ENCODE assay signal across 38 cellular contexts in genomic region chrX:85018471-85018870, GRCh38.
"Had no signal": no experiment of that assay in that cellular context is flagged by ENCODE, and none has a peak within 500 bp of the region (broad histone marks: within the 10 kb centered on the region; RNA-seq: fewer than 3 reads in every experiment).

No MANE protein-coding gene starts in this region.

- H3K36me3 ChIP-seq: adrenal gland, cardiac muscle cell had no signal

- H3K9me3 Mint-ChIP-seq: activated CD4-positive, alpha-beta T cell treated with anti-CD3 and anti-CD28 coated beads, Interleukin-2, amount 10 ng/mL, durations not matched to agents 24 days and 14 days; activated naive CD8-positive, alpha-beta T cell treated with anti-CD3 and anti-CD28 coated beads for 36 hours; activated T-helper 17 cell treated with anti-CD3 and anti-CD28 coated beads, Interleukin-2, amount 50 U/mL, for 72 hours; central memory CD8-positive, alpha-beta T cell had no signal

- DNase-seq: activated B cell treated with CpG ODN at 0.5 μM for 24 hours; activated CD4-positive, alpha-beta memory T cell treated with anti-CD3 and anti-CD28 coated beads for 36 hours; activated CD4-positive, alpha-beta T cell treated with anti-CD3 and anti-CD28 coated beads for 4 hours; activated CD4-positive, alpha-beta T cell treated with anti-CD3 and anti-CD28 coated beads, Interleukin-2, amount 10 ng/mL, durations not matched to agents 24 days and 14 days; activated CD4-positive, alpha-beta T cell treated with anti-CD3 and anti-CD28 coated beads, Interleukin-2, amount 50 U/mL, for 1 hour; activated CD4-positive, alpha-beta T cell treated with anti-CD3 and anti-CD28 coated beads, Interleukin-2, amount 50 U/mL, for 4 hours; activated CD4-positive, CD25-positive, alpha-beta regulatory T cell treated with anti-CD3 and anti-CD28 coated beads, Interleukin-2, amount 50 U/mL, for 72 hours; activated CD8-positive, alpha-beta memory T cell treated with anti-CD3 and anti-CD28 coated beads, Interleukin-2, amount 50 U/mL, for 4 hours; activated CD8-positive, alpha-beta T cell treated with anti-CD3 and anti-CD28 coated beads for 36 hours; activated effector memory CD4-positive, alpha-beta T cell treated with anti-CD3 and anti-CD28 coated beads, Interleukin-2, amount 50 U/mL, for 16 hours; activated gamma-delta T cell treated with Interleukin-2 at 50 U/mL for 16 hours; activated naive CD4-positive, alpha-beta T cell; activated naive CD4-positive, alpha-beta T cell treated with anti-CD3 and anti-CD28 coated beads for 36 hours; activated naive CD4-positive, alpha-beta T cell treated with anti-CD3 and anti-CD28 coated beads, Interleukin-2, amount 50 U/mL, for 16 hours; activated naive CD8-positive, alpha-beta T cell treated with anti-CD3 and anti-CD28 coated beads for 36 hours; activated T-cell treated with anti-CD3 and anti-CD28 coated beads for 4 hours; activated T-cell treated with anti-CD3 and anti-CD28 coated beads, Interleukin-2, amount 50 U/mL, for 1 hour; activated T-cell treated with anti-CD3 and anti-CD28 coated beads, Interleukin-2, amount 50 U/mL, for 4 hours; activated T-cell treated with anti-CD3 and anti-CD28 coated beads, Interleukin-2, amount 50 U/mL, for 72 hours; adrenal gland; amniotic stem cell; aorta; caudate nucleus; cerebellar nuclear complex; T-helper 1 cell; T-helper 2 cell; T-helper 9 cell had no signal

- H3K4me3 ChIP-seq: adrenal gland, cardiac muscle cell had no signal

- H3K27me3 Mint-ChIP-seq: activated B cell treated with CpG ODN at 0.5 μM for 24 hours; activated CD4-positive, alpha-beta memory T cell treated with anti-CD3 and anti-CD28 coated beads for 36 hours; activated CD4-positive, alpha-beta T cell treated with anti-CD3 and anti-CD28 coated beads, Interleukin-2, amount 10 ng/mL, durations not matched to agents 24 days and 14 days; activated CD8-positive, alpha-beta T cell treated with anti-CD3 and anti-CD28 coated beads for 36 hours; activated naive CD8-positive, alpha-beta T cell treated with anti-CD3 and anti-CD28 coated beads for 36 hours; activated T-helper 17 cell treated with anti-CD3 and anti-CD28 coated beads, Interleukin-2, amount 50 U/mL, for 72 hours; brain; central memory CD8-positive, alpha-beta T cell had no signal

- H3K4me3 Mint-ChIP-seq: activated B cell treated with CpG ODN at 0.5 μM for 24 hours; activated CD4-positive, alpha-beta memory T cell treated with anti-CD3 and anti-CD28 coated beads for 36 hours; activated CD4-positive, alpha-beta T cell treated with anti-CD3 and anti-CD28 coated beads, Interleukin-2, amount 10 ng/mL, durations not matched to agents 24 days and 14 days; activated CD8-positive, alpha-beta T cell treated with anti-CD3 and anti-CD28 coated beads for 36 hours; activated naive CD4-positive, alpha-beta T cell treated with anti-CD3 and anti-CD28 coated beads for 36 hours; activated naive CD8-positive, alpha-beta T cell treated with anti-CD3 and anti-CD28 coated beads for 36 hours; activated T-cell treated with anti-CD3 and anti-CD28 coated beads, Interleukin-2, amount 50 U/mL, for 4 hours; activated T-cell treated with anti-CD3 and anti-CD28 coated beads, Interleukin-2, amount 50 U/mL, for 72 hours; activated T-helper 1 cell treated with anti-CD3 and anti-CD28 coated beads, Interleukin-12 subunit alpha, Interleukin-12 subunit beta, Interleukin-2, Interleukin-4 antibody, amounts not matched to agents 30 ng/mL and 10 ng/mL and 1 ng/mL, durations not matched to agents 14 hours and 24 hours and 36 hours; activated T-helper 17 cell treated with anti-CD3 and anti-CD28 coated beads, Interleukin-2, amount 50 U/mL, for 72 hours; brain; central memory CD8-positive, alpha-beta T cell; T-helper 1 cell treated with Interleukin-12 subunit alpha and Interleukin-12 subunit beta and Interleukin-4 antibody, amounts not matched to agents 30 μg/mL and 1 μg/mL, for 36 hours; T-helper 2 cell treated with Interferon-gamma antibody and Interleukin-4, amounts not matched to agents 5 μg/mL and 100 μg/mL, for 36 hours had no signal

- H3K9me3 ChIP-seq: adrenal gland had no signal

- FAIRE-seq: bronchial epithelial cell, TTC549 had no signal

- H3K27ac ChIP-seq: adrenal gland, cardiac muscle cell, VCaP had no signal

- H3K27ac Mint-ChIP-seq: activated B cell treated with CpG ODN at 0.5 μM for 24 hours; activated CD4-positive, alpha-beta memory T cell treated with anti-CD3 and anti-CD28 coated beads for 36 hours; activated CD4-positive, alpha-beta T cell treated with anti-CD3 and anti-CD28 coated beads, Interleukin-2, amount 10 ng/mL, durations not matched to agents 24 days and 14 days; activated CD8-positive, alpha-beta T cell treated with anti-CD3 and anti-CD28 coated beads for 36 hours; activated naive CD4-positive, alpha-beta T cell treated with anti-CD3 and anti-CD28 coated beads for 36 hours; activated naive CD4-positive, alpha-beta T cell treated with anti-CD3 and anti-CD28 coated beads, Interleukin-2, amount 50 U/mL, for 72 hours; activated naive CD8-positive, alpha-beta T cell treated with anti-CD3 and anti-CD28 coated beads for 36 hours; activated T-cell treated with anti-CD3 and anti-CD28 coated beads, Interleukin-2, amount 50 U/mL, for 72 hours; activated T-helper 1 cell treated with anti-CD3 and anti-CD28 coated beads, Interleukin-12 subunit alpha, Interleukin-12 subunit beta, Interleukin-2, Interleukin-4 antibody, amounts not matched to agents 30 ng/mL and 10 ng/mL and 1 ng/mL, durations not matched to agents 14 hours and 24 hours and 36 hours; activated T-helper 17 cell treated with anti-CD3 and anti-CD28 coated beads, Interleukin-2, amount 50 U/mL, for 72 hours; brain; T-helper 1 cell treated with Interleukin-12 subunit alpha and Interleukin-12 subunit beta and Interleukin-4 antibody, amounts not matched to agents 30 μg/mL and 1 μg/mL, for 36 hours; T-helper 2 cell treated with Interferon-gamma antibody and Interleukin-4, amounts not matched to agents 5 μg/mL and 100 μg/mL, for 36 hours had no signal

- H3K4me1 Mint-ChIP-seq: activated B cell treated with CpG ODN at 0.5 μM for 24 hours; activated CD4-positive, alpha-beta T cell treated with anti-CD3 and anti-CD28 coated beads, Interleukin-2, amount 10 ng/mL, durations not matched to agents 24 days and 14 days; activated T-helper 17 cell treated with anti-CD3 and anti-CD28 coated beads, Interleukin-2, amount 50 U/mL, for 72 hours; brain had no signal

- ATAC-seq: activated CD8-positive, alpha-beta T cell treated with anti-CD3 and anti-CD28 coated beads for 36 hours; activated naive CD4-positive, alpha-beta T cell treated with anti-CD3 and anti-CD28 coated beads, Interleukin-2, amount 50 U/mL, for 72 hours; activated T-cell treated with anti-CD3 and anti-CD28 coated beads, Interleukin-2, amount 50 U/mL, for 4 hours; activated T-cell treated with anti-CD3 and anti-CD28 coated beads, Interleukin-2, amount 50 U/mL, for 72 hours; activated T-helper 17 cell treated with anti-CD3 and anti-CD28 coated beads, Interleukin-2, amount 50 U/mL, for 72 hours had no signal

- H3K27me3 ChIP-seq: adrenal gland, cardiac muscle cell had no signal

- H3K4me1 ChIP-seq: adrenal gland had no signal
